In genomic region chr6:16392010-16392409, GRCh38 we compare ENCODE assay signal across 18 cellular contexts.
DNase-seq lines count a peak whose midpoint lies in the region; ATAC-seq and TF ChIP-seq lines count a peak whose summit lies in the region.
"Had no signal": no experiment of that assay in that cellular context is flagged by ENCODE, and none has a peak within 500 bp of the region (broad histone marks: within the 10 kb centered on the region; RNA-seq: fewer than 3 reads in every experiment).

No MANE protein-coding gene starts in this region.

- peaks cover 11% of the 10 kb centered on the region for H3K27me3 Mint-ChIP-seq in nephron progenitor cell (ENCODE audit: low read depth, poor library complexity)
- H3K27me3 Mint-ChIP-seq: activated CD4-positive, alpha-beta memory T cell treated with anti-CD3 and anti-CD28 coated beads, Interleukin-2, amount 10 ng/mL, durations not matched to agents 7 days and 5 days had no signal

- no peak overlapping the region for H3K4me3 Mint-ChIP-seq in nephron progenitor cell
- H3K4me3 Mint-ChIP-seq: activated CD4-positive, alpha-beta memory T cell treated with anti-CD3 and anti-CD28 coated beads, Interleukin-2, amount 10 ng/mL, durations not matched to agents 7 days and 5 days; CD8-positive, alpha-beta T cell had no signal

- intact Hi-C loops in Right ventricle myocardium inferior (cut with DNase I) = no loop called here
- intact Hi-C loops in cardiac septum (cut with DNase I) = no loop called here
- intact Hi-C loops in vagina (cut with DNase I) = no loop called here
- intact Hi-C loops in left colon (cut with DNase I, micrococcal nuclease) = no loop called here

- TF ChIP-seq POLR2A in vagina (IDR thresholded peaks at IDR 0.05) = no peak

- no peaks in the 10 kb centered on the region for H3K79me2 ChIP-seq in fibroblast of lung (ENCODE audit: control insufficient read depth, insufficient read depth, low read length)

- no peak overlapping the region for H2AFZ ChIP-seq in fibroblast of lung (ENCODE audit: low read length)

- ATAC-seq in Right ventricle myocardium inferior = peak; percentile 74
- no peak for ATAC-seq in left colon
- ATAC-seq in HG03139 (IDR thresholded peaks at IDR 0.05; ENCODE audit: unreplicated experiment) = no peak
- ATAC-seq: CD8-positive, alpha-beta T cell; HCT116 had no signal

- H3K36me3 ChIP-seq in fibroblast of lung (ENCODE audit: control insufficient read depth, insufficient read depth, low read length) (no peaks in the 10 kb centered on the region), vagina (no peaks in the 10 kb centered on the region)

- H3K4me2 ChIP-seq in fibroblast of lung (ENCODE audit: extremely low read depth, insufficient read depth, low read length) = no peak overlapping the region

- no peaks in the 10 kb centered on the region for H3K4me1 Mint-ChIP-seq in nephron progenitor cell

- H3K27me3 ChIP-seq in fibroblast of lung (ENCODE audit: control insufficient read depth, insufficient read depth, low read length) (no peaks in the 10 kb centered on the region), vagina (no peaks in the 10 kb centered on the region)

- no peak overlapping the region for H3K4me3 ChIP-seq in fibroblast of lung (replicated peaks in 1 of 4; ENCODE audit: control extremely low read depth in 1 of 4, insufficient read depth in 1 of 4, low read depth in 3 of 4, low read length in 4 of 4)
- H3K4me3 ChIP-seq in vagina = no peak overlapping the region

- H3K36me3 Mint-ChIP-seq in nephron progenitor cell (ENCODE audit: low read depth) = no peaks in the 10 kb centered on the region

- H3K27ac ChIP-seq in fibroblast of lung (ENCODE audit: insufficient read depth, low read length) (peak overlapping the region; percentile 57), vagina (peak overlapping the region; percentile 10)

- no peaks in the 10 kb centered on the region for H3K9me3 Mint-ChIP-seq in nephron progenitor cell
- H3K9me3 Mint-ChIP-seq: activated CD4-positive, alpha-beta memory T cell treated with anti-CD3 and anti-CD28 coated beads, Interleukin-2, amount 10 ng/mL, durations not matched to agents 7 days and 5 days; CD8-positive, alpha-beta T cell had no signal

- H3K9ac ChIP-seq in fibroblast of lung (ENCODE audit: insufficient read depth, low read length) = no peak overlapping the region

- H3K9me3 ChIP-seq in fibroblast of lung (ENCODE audit: control insufficient read depth, insufficient read depth, low read depth, low read length) (no peaks in the 10 kb centered on the region), vagina (no peaks in the 10 kb centered on the region)

- no peaks in the 10 kb centered on the region for H4K20me1 ChIP-seq in fibroblast of lung (ENCODE audit: control insufficient read depth, extremely low read depth, insufficient read depth, low read length)

- H3K4me1 ChIP-seq in fibroblast of lung (ENCODE audit: control insufficient read depth, extremely low read depth, insufficient read depth, low read length) (peaks cover 12% of the 10 kb centered on the region), vagina (peaks cover 19% of the 10 kb centered on the region)

- no peak for DNase-seq in Right ventricle myocardium inferior (ENCODE audit: missing footprints)
- no peak for DNase-seq in cardiac septum (ENCODE audit: low spot score)
- DNase-seq in fibroblast of lung (ENCODE audit: low read depth in 2 of 2) = no peak
- DNase-seq in nephron progenitor cell = no peak
- no peak for DNase-seq in vagina (ENCODE audit: extremely low spot score in 2 of 2)
- no peak for DNase-seq in left colon
- no peak for DNase-seq in activated CD8-positive, alpha-beta memory T cell treated with anti-CD3 and anti-CD28 coated beads, Interleukin-2, amount 50 U/mL, for 48 hours
- DNase-seq: 8988T; activated CD4-positive, alpha-beta memory T cell treated with anti-CD3 and anti-CD28 coated beads, Interleukin-2, amount 10 ng/mL, durations not matched to agents 7 days and 5 days; CD8-positive, alpha-beta T cell; effector CD4-positive, alpha-beta T cell; Kasumi-1; mesendoderm; NCI-H187; NCI-H524 treated with DMSO at 0.1 percent for 48 hours; OCI-M1 had no signal

- TF ChIP-seq CTCF in fibroblast of lung (conservative IDR thresholded peaks at IDR 0.05 in 1 of 2, IDR thresholded peaks at IDR 0.05 in 1 of 2; ENCODE audit: low read depth in 1 of 2, low read length in 2 of 2) = no peak
- TF ChIP-seq CTCF in nephron progenitor cell (IDR thresholded peaks at IDR 0.05) = no peak
- no peak for TF ChIP-seq CTCF in vagina (IDR thresholded peaks at IDR 0.05)

- peak overlapping the region; percentile 78 for H3K27ac Mint-ChIP-seq in nephron progenitor cell
- H3K27ac Mint-ChIP-seq: activated CD4-positive, alpha-beta memory T cell treated with anti-CD3 and anti-CD28 coated beads, Interleukin-2, amount 10 ng/mL, durations not matched to agents 7 days and 5 days; CD8-positive, alpha-beta T cell had no signal
